Comparison of ENCODE assay signal across 8 cellular contexts in the genomic region with DNA sequence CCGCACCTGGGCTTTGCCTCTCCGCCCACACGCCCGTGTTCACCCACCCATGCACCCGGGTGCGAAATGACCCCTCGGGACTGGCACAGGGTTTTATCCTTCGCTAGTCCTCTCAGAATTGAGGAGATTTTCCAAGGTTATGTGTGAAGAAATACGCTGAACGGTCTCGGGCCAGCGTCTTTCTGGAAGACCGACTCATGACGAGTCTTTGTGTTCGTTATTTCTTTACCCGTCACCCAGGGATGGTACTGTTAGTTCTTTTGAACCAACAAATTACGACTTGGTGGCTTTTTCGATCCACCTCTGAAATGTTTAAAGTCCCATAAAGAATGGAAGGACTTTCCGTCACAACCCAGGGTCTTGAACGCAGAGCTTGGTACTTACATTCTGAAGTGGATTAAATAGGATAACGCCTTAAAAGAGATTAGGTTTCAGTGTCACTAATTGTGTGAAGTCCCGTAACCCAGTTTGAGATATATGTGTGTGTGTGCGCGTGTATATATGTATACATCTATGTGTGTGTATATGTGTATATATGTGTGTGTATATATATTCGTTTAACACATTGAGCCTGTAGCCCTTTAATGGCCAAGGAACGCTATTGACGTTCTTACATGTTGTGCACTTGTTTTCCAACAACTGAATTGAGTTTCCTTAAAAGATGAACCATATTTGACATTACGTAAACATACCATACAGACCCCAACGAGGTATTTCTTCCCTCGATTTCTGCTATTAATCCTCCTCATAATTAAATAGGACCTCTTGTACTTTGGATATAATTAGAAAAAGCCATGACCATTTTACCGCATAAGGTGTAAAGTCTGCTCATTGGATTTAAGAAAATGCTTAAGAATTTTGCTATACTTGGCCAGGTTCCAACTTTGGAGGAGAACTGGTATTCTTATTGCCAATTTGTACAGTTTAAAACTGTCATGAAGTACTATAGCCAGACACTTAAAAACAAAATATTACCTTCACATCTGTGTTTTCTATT. TPM values are rescaled to one million over a fixed set of nuclear protein-coding genes. Genes with fewer than 3 reads are reported as not detected.
DNase-seq lines count a peak whose midpoint lies in the region; ATAC-seq and TF ChIP-seq lines count a peak whose summit lies in the region.

No MANE protein-coding gene starts in this region.

- H3K36me3 ChIP-seq in upper lobe of right lung = no peaks in the 10 kb centered on the region

- peaks cover 9% of the 10 kb centered on the region for H3K36me3 Mint-ChIP-seq in activated CD8-positive, alpha-beta memory T cell treated with anti-CD3 and anti-CD28 coated beads, Interleukin-2, amount 10 ng/mL, durations not matched to agents 7 days and 5 days
- H3K36me3 Mint-ChIP-seq in central memory CD8-positive, alpha-beta T cell (ENCODE audit: insufficient read depth) = peaks cover 20% of the 10 kb centered on the region
- H3K36me3 Mint-ChIP-seq in memory B cell = peaks cover 5% of the 10 kb centered on the region

- CTCF ChIA-PET in activated CD8-positive, alpha-beta memory T cell treated with anti-CD3 and anti-CD28 coated beads, Interleukin-2, amount 10 ng/mL, durations not matched to agents 7 days and 5 days (lab: Charles Lee) = interaction anchor here (1.9 kb wide), 1 partner anchor 17 kb away, joined by 13 read pairs; no protein-coding TSS in a partner anchor

- peak overlapping the region; percentile 100 for H3K27ac Mint-ChIP-seq in activated CD8-positive, alpha-beta memory T cell treated with anti-CD3 and anti-CD28 coated beads, Interleukin-2, amount 10 ng/mL, durations not matched to agents 7 days and 5 days
- H3K27ac Mint-ChIP-seq in central memory CD8-positive, alpha-beta T cell (ENCODE audit: low read depth) = peak overlapping the region; percentile 98
- peak overlapping the region; percentile 99 for H3K27ac Mint-ChIP-seq in memory B cell

- H3K4me1 ChIP-seq in upper lobe of right lung = peaks cover 43% of the 10 kb centered on the region

- H3K9me3 ChIP-seq in upper lobe of right lung = no peaks in the 10 kb centered on the region

- no peaks in the 10 kb centered on the region for H3K27me3 ChIP-seq in upper lobe of right lung

- intact Hi-C loops in upper lobe of right lung (cut with DNase I) = no loop called here

- ATAC-seq in activated CD8-positive, alpha-beta memory T cell treated with anti-CD3 and anti-CD28 coated beads, Interleukin-2, amount 10 ng/mL, durations not matched to agents 7 days and 5 days = no peak
- peak; percentile 5 for ATAC-seq in central memory CD8-positive, alpha-beta T cell (replicated peaks; ENCODE audit: extremely low read depth, poor library complexity, severe bottlenecking)
- no peak for ATAC-seq in memory B cell (ENCODE audit: low read depth)
- ATAC-seq in upper lobe of right lung = no peak
- no peak for ATAC-seq in HG03280 (IDR thresholded peaks at IDR 0.05; ENCODE audit: unreplicated experiment)

- H3K4me1 Mint-ChIP-seq in activated CD8-positive, alpha-beta memory T cell treated with anti-CD3 and anti-CD28 coated beads, Interleukin-2, amount 10 ng/mL, durations not matched to agents 7 days and 5 days = peaks cover 66% of the 10 kb centered on the region
- peaks cover 70% of the 10 kb centered on the region for H3K4me1 Mint-ChIP-seq in central memory CD8-positive, alpha-beta T cell
- H3K4me1 Mint-ChIP-seq in memory B cell = peaks cover 50% of the 10 kb centered on the region

- H3K4me3 Mint-ChIP-seq in activated CD8-positive, alpha-beta memory T cell treated with anti-CD3 and anti-CD28 coated beads, Interleukin-2, amount 10 ng/mL, durations not matched to agents 7 days and 5 days = peak overlapping the region; percentile 98
- H3K4me3 Mint-ChIP-seq in central memory CD8-positive, alpha-beta T cell = peak overlapping the region; percentile 100
- peak overlapping the region; percentile 99 for H3K4me3 Mint-ChIP-seq in memory B cell

- TF ChIP-seq CTCF in upper lobe of right lung (IDR thresholded peaks at IDR 0.05) = no peak

- no peak for DNase-seq in activated CD8-positive, alpha-beta memory T cell treated with anti-CD3 and anti-CD28 coated beads, Interleukin-2, amount 10 ng/mL, durations not matched to agents 7 days and 5 days
- DNase-seq in activated CD8-positive, alpha-beta memory T cell treated with anti-CD3 and anti-CD28 coated beads for 24 hours = no peak
- DNase-seq in NCI-H774 (lab: John Stamatoyannopoulos, UW) (peak; percentile 24), memory B cell (ENCODE audit: low spot score in 2 of 2) (peak in 1 of 2 donors; percentile 65), upper lobe of right lung (no peak), mucosa of gallbladder (ENCODE audit: low spot score) (no peak)
- no peak for DNase-seq in central memory CD8-positive, alpha-beta T cell (ENCODE audit: low spot score in 2 of 2)

- peak overlapping the region; percentile 89 for H3K27ac ChIP-seq in upper lobe of right lung

- H3K4me3 ChIP-seq in upper lobe of right lung = peak overlapping the region; percentile 92

- H3K9me3 Mint-ChIP-seq in activated CD8-positive, alpha-beta memory T cell treated with anti-CD3 and anti-CD28 coated beads, Interleukin-2, amount 10 ng/mL, durations not matched to agents 7 days and 5 days (ENCODE audit: low read depth) = no peaks in the 10 kb centered on the region
- no peaks in the 10 kb centered on the region for H3K9me3 Mint-ChIP-seq in central memory CD8-positive, alpha-beta T cell
- no peaks in the 10 kb centered on the region for H3K9me3 Mint-ChIP-seq in memory B cell

- H3K27me3 Mint-ChIP-seq in activated CD8-positive, alpha-beta memory T cell treated with anti-CD3 and anti-CD28 coated beads, Interleukin-2, amount 10 ng/mL, durations not matched to agents 7 days and 5 days = no peaks in the 10 kb centered on the region
- no peaks in the 10 kb centered on the region for H3K27me3 Mint-ChIP-seq in central memory CD8-positive, alpha-beta T cell
- H3K27me3 Mint-ChIP-seq in memory B cell = no peaks in the 10 kb centered on the region

RNA-seq across cellular contexts. Expression of gene ZC3H15, which starts 0.9 kb away (rescaled TPM):
- 10 to 100 TPM; 67.3 to 87.2 TPM for total RNA-seq in activated CD8-positive, alpha-beta memory T cell treated with anti-CD3 and anti-CD28 coated beads, Interleukin-2, amount 10 ng/mL, durations not matched to agents 7 days and 5 days
- total RNA-seq in upper lobe of right lung (42.9 TPM), mucosa of gallbladder (44.3 TPM)
